ENCODE assay signal across 16 cellular contexts in the genomic region with DNA sequence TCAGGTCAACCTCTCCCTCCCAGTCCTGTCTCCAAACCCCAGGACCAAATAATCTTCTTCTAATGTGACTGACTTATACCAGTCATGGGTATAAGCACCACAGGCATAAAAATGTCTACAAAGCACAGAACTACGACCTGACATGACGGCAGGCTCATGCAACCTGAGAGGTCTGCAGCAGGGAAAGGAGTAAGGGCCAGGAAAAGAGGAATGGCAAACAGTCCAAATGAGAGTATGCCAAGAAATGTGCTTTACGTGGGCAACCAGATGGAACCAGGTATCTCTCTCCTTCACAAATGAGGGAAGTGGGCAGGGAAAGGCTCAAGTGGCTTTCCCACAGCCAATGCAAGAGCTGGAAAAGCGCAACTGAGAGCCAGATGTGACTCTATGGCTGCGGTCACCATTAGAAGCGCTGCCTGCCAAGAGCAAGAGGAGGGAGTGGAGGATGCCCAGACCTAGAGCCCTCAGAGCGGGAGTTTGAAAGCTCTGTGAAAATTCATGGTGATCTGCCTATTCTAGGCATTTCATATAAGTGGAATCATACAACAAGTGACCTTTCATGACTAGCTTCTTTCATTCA. TPM values are rescaled to one million over a fixed set of nuclear protein-coding genes. Genes with fewer than 3 reads are reported as not detected.
DNase-seq lines count a peak whose midpoint lies in the region; ATAC-seq and TF ChIP-seq lines count a peak whose summit lies in the region.
"Had no signal": no experiment of that assay in that cellular context is flagged by ENCODE, and none has a peak within 500 bp of the region (broad histone marks: within the 10 kb centered on the region; RNA-seq: fewer than 3 reads in every experiment).

No MANE protein-coding gene starts in this region.

- H3K27me3 Mint-ChIP-seq in CD4-positive, CD25-positive, alpha-beta regulatory T cell: no peaks in the 10 kb centered on the region
- no peaks in the 10 kb centered on the region for H3K27me3 Mint-ChIP-seq in progenitor cell of endocrine pancreas
- H3K27me3 Mint-ChIP-seq: activated CD4-positive, alpha-beta T cell treated with anti-CD3 and anti-CD28 coated beads, Interleukin-2, amount 10 ng/mL, durations not matched to agents 24 days and 14 days had no signal

- H3K36me3 Mint-ChIP-seq in CD4-positive, CD25-positive, alpha-beta regulatory T cell: peaks cover 36% of the 10 kb centered on the region
- peaks cover 12% of the 10 kb centered on the region for H3K36me3 Mint-ChIP-seq in progenitor cell of endocrine pancreas (ENCODE audit: insufficient read depth)

- H3K9me3 ChIP-seq in CD4-positive, CD25-positive, alpha-beta regulatory T cell (ENCODE audit: control insufficient read depth in 2 of 2, low read length in 2 of 2): no peaks in the 10 kb centered on the region
- H3K9me3 ChIP-seq in colonic mucosa: no peaks in the 10 kb centered on the region

- intact Hi-C loops in colonic mucosa (cut with DNase I): no loop called here

- DNase-seq in CD4-positive, CD25-positive, alpha-beta regulatory T cell: no peak
- DNase-seq in NCI-H187 (lab: John Stamatoyannopoulos, UW) (peak; percentile 31 to 54), colonic mucosa (peak; percentile 11), progenitor cell of endocrine pancreas (ENCODE audit: low spot score, unreplicated experiment) (no peak), NCI-H1694 (lab: John Stamatoyannopoulos, UW) (no peak), D341Med (ENCODE audit: low spot score) (no peak), epidermal melanocyte (ENCODE audit: insufficient read length, low spot score) (no peak)
- DNase-seq: activated CD4-positive, alpha-beta T cell treated with anti-CD3 and anti-CD28 coated beads, Interleukin-2, amount 10 ng/mL, durations not matched to agents 24 days and 14 days; activated effector memory CD4-positive, alpha-beta T cell treated with anti-CD3 and anti-CD28 coated beads, Interleukin-2, amount 50 U/mL, for 16 hours; NCI-H524 treated with DMSO at 0.1 percent for 48 hours; RPMI8226 had no signal

- peaks cover 36 to 70% (median 56%) of the 10 kb centered on the region in 4 donors for H3K4me1 Mint-ChIP-seq in CD4-positive, CD25-positive, alpha-beta regulatory T cell
- peaks cover 12% of the 10 kb centered on the region for H3K4me1 Mint-ChIP-seq in progenitor cell of endocrine pancreas (ENCODE audit: low read depth)

- no peak overlapping the region for H3K4me3 ChIP-seq in CD4-positive, CD25-positive, alpha-beta regulatory T cell (ENCODE audit: low read depth, low read length)
- no peak overlapping the region for H3K4me3 ChIP-seq in colonic mucosa

- peak overlapping the region in 1 of 4 donors; percentile 89 for H3K4me3 Mint-ChIP-seq in CD4-positive, CD25-positive, alpha-beta regulatory T cell
- no peak overlapping the region for H3K4me3 Mint-ChIP-seq in progenitor cell of endocrine pancreas (ENCODE audit: low read depth)
- H3K4me3 Mint-ChIP-seq: T-helper 1 cell treated with Interleukin-12 subunit alpha and Interleukin-12 subunit beta and Interleukin-4 antibody, amounts not matched to agents 30 μg/mL and 1 μg/mL, for 36 hours had no signal

- no peaks in the 10 kb centered on the region for H3K27me3 ChIP-seq in CD4-positive, CD25-positive, alpha-beta regulatory T cell (ENCODE audit: control insufficient read depth, insufficient read depth, low read length)
- H3K27me3 ChIP-seq in colonic mucosa: no peaks in the 10 kb centered on the region

- H3K9me3 Mint-ChIP-seq in CD4-positive, CD25-positive, alpha-beta regulatory T cell: no peaks in the 10 kb centered on the region
- no peaks in the 10 kb centered on the region for H3K9me3 Mint-ChIP-seq in progenitor cell of endocrine pancreas (ENCODE audit: low read depth)
- H3K9me3 Mint-ChIP-seq: activated CD4-positive, alpha-beta T cell treated with anti-CD3 and anti-CD28 coated beads, Interleukin-2, amount 10 ng/mL, durations not matched to agents 24 days and 14 days; T-helper 1 cell treated with Interleukin-12 subunit alpha and Interleukin-12 subunit beta and Interleukin-4 antibody, amounts not matched to agents 30 μg/mL and 1 μg/mL, for 36 hours had no signal

- peaks cover 17% of the 10 kb centered on the region for H3K4me1 ChIP-seq in CD4-positive, CD25-positive, alpha-beta regulatory T cell (ENCODE audit: control insufficient read depth, insufficient read depth, low read length, poor library complexity, severe bottlenecking)
- H3K4me1 ChIP-seq in colonic mucosa: no peaks in the 10 kb centered on the region

- no peak for ATAC-seq in CD4-positive, CD25-positive, alpha-beta regulatory T cell (ENCODE audit: low read depth in 2 of 2)
- ATAC-seq in GM18870 (IDR thresholded peaks at IDR 0.05; ENCODE audit: unreplicated experiment): no peak

- peaks cover 23% of the 10 kb centered on the region for H3K36me3 ChIP-seq in CD4-positive, CD25-positive, alpha-beta regulatory T cell (ENCODE audit: control insufficient read depth, insufficient read depth, low read length)
- H3K36me3 ChIP-seq in colonic mucosa: no peaks in the 10 kb centered on the region

- no peak overlapping the region for H3K27ac ChIP-seq in CD4-positive, CD25-positive, alpha-beta regulatory T cell (ENCODE audit: insufficient read depth, low read length, poor library complexity, severe bottlenecking)
- no peak overlapping the region for H3K27ac ChIP-seq in colonic mucosa

- H3K27ac Mint-ChIP-seq in CD4-positive, CD25-positive, alpha-beta regulatory T cell: peak overlapping the region in 2 of 3 donors; percentile 57 to 94
- H3K27ac Mint-ChIP-seq in progenitor cell of endocrine pancreas: peak overlapping the region; percentile 29
- H3K27ac Mint-ChIP-seq: T-helper 1 cell treated with Interleukin-12 subunit alpha and Interleukin-12 subunit beta and Interleukin-4 antibody, amounts not matched to agents 30 μg/mL and 1 μg/mL, for 36 hours had no signal

- H3K9ac ChIP-seq in colonic mucosa (ENCODE audit: low read depth in 2 of 2, low read length in 2 of 2): peak overlapping the region in 1 of 2 donors; percentile 31

- TF ChIP-seq CTCF in colonic mucosa (IDR thresholded peaks at IDR 0.05) (no peak), progenitor cell of endocrine pancreas (IDR thresholded peaks at IDR 0.05; ENCODE audit: unreplicated experiment) (no peak)

RNA-seq across cellular contexts. Expression of gene APMAP, which starts 6.0 kb away (rescaled TPM):
- 28.2 TPM for total RNA-seq in CD4-positive, CD25-positive, alpha-beta regulatory T cell
- 10 to 100 TPM; 68.4 to 83.2 (median 72.4) TPM for polyA plus RNA-seq in CD4-positive, CD25-positive, alpha-beta regulatory T cell
- total RNA-seq in colonic mucosa (10 to 100 TPM; 43.9 to 63.3 TPM), progenitor cell of endocrine pancreas (81.0 and 81.3 TPM in 2 replicates)

RNA-seq across cellular contexts. Expression of gene CST7, which starts 37.5 kb away (rescaled TPM):
- 30.7 TPM for total RNA-seq in CD4-positive, CD25-positive, alpha-beta regulatory T cell
- polyA plus RNA-seq in CD4-positive, CD25-positive, alpha-beta regulatory T cell: 100 to 1,000 TPM in 3 of 4 donors, 10 to 100 TPM in 1; 56.7 to 208 (median 161) TPM
- total RNA-seq in colonic mucosa: 1 to 10 TPM in 1 of 2 donors, under 1 TPM in 1; 0.47 to 1.1 TPM
- not detected in 2 replicates for total RNA-seq in progenitor cell of endocrine pancreas
- total RNA-seq: frontal cortex, urinary bladder had no signal
- polyA plus RNA-seq: BJ had no signal

Comparison
In these comparisons a context has a peak if more than half of its experiments do, and no peak if none do; other contexts are left out.
1. DNase-seq: peak in NCI-H187 (2 of 2) and colonic mucosa (single experiment); none in CD4-positive, CD25-positive, alpha-beta regulatory T cell (0 of 3), progenitor cell of endocrine pancreas (single experiment), NCI-H1694 (single experiment), D341Med (single experiment) and epidermal melanocyte (single experiment).
2. RNA of gene CST7, which starts 37.5 kb away (total RNA-seq): 30.7 TPM in CD4-positive, CD25-positive, alpha-beta regulatory T cell (single experiment); 0.47 to 1.1 TPM in colonic mucosa and not detected in progenitor cell of endocrine pancreas; every median in the first group is over 10 times any median in the second.